In the genomic region with DNA sequence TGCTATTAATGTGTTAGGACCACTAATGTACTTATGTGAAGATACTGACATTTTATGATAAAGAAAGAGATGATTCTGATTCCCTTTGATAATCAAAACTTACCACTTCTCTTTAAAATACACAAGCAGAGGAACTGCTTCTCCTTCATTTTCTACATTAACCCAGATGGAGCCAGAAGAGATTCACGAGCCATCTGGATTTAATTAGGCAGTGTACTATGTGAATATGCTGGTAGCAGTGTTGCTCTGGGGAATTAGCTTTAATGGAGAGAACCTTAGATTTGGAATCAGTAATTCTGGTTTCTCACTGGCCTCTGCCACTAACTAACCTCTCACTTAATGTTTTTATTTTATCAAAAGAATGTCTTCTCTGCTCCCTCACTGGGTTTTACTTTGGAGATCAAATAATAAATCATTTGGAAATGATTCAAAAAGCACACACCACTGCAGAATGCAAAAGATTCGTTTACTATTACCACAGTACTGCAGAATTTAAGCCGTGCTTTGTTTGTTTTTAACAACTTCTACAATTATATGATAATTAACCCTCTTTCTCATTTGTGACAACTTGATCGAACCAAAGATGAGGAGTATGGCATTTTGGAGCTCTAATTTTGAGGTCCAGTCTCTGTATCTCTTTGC, we compare ENCODE assay signal across 15 cellular contexts.
DNase-seq lines count a peak whose midpoint lies in the region; ATAC-seq and TF ChIP-seq lines count a peak whose summit lies in the region.
"Had no signal": no experiment of that assay in that cellular context is flagged by ENCODE, and none has a peak within 500 bp of the region (broad histone marks: within the 10 kb centered on the region; RNA-seq: fewer than 3 reads in every experiment).

No MANE protein-coding gene starts in this region.

- H3K27ac ChIP-seq in SJSA1 (peak overlapping the region; percentile 30), fibroblast of lung (ENCODE audit: insufficient read depth, low read length) (peak overlapping the region; percentile 71), smooth muscle cell (ENCODE audit: low read depth) (peak overlapping the region; percentile 61)
- H3K27ac ChIP-seq: suprapubic skin had no signal

- H3K4me1 ChIP-seq in SJSA1 (replicated peaks) (peaks cover 22% of the 10 kb centered on the region), fibroblast of lung (ENCODE audit: control insufficient read depth, extremely low read depth, insufficient read depth, low read length) (peaks cover 2% of the 10 kb centered on the region), smooth muscle cell (ENCODE audit: low read depth) (peaks cover 6% of the 10 kb centered on the region)
- H3K4me1 ChIP-seq: suprapubic skin had no signal

- H3K4me2 ChIP-seq in fibroblast of lung (ENCODE audit: extremely low read depth, insufficient read depth, low read length) (peak overlapping the region; percentile 80), smooth muscle cell (peak overlapping the region; percentile 77)

- H3K4me3 ChIP-seq in SJSA1 (no peak overlapping the region), fibroblast of lung (replicated peaks in 1 of 4; ENCODE audit: control extremely low read depth in 1 of 4, insufficient read depth in 1 of 4, low read depth in 3 of 4, low read length in 4 of 4) (peak overlapping the region in 2 of 4 experiments; percentile 9 to 14), smooth muscle cell (no peak overlapping the region)
- H3K4me3 ChIP-seq: suprapubic skin had no signal

- H3K9me3 ChIP-seq in SJSA1 (replicated peaks), result no peaks in the 10 kb centered on the region
- no peaks in the 10 kb centered on the region for H3K9me3 ChIP-seq in fibroblast of lung (ENCODE audit: control insufficient read depth, insufficient read depth, low read depth, low read length)
- no peaks in the 10 kb centered on the region for H3K9me3 ChIP-seq in smooth muscle cell (replicated peaks; ENCODE audit: low read depth)
- H3K9me3 ChIP-seq: suprapubic skin had no signal

- 40% methylated on average over 4 of the region's 4 CpGs for WGBS in smooth muscle cell (ENCODE audit: low lambda C conversion rate)

- peaks cover 10% of the 10 kb centered on the region for H3F3A ChIP-seq in smooth muscle cell (ENCODE audit: low read depth)

- no peak overlapping the region for H2AFZ ChIP-seq in fibroblast of lung (ENCODE audit: low read length)
- peak overlapping the region; percentile 54 for H2AFZ ChIP-seq in smooth muscle cell (ENCODE audit: low read depth)

- H3K79me2 ChIP-seq in fibroblast of lung (ENCODE audit: control insufficient read depth, insufficient read depth, low read length) (no peaks in the 10 kb centered on the region), smooth muscle cell (ENCODE audit: low read depth) (no peaks in the 10 kb centered on the region)

- no peak for TF ChIP-seq CTCF in fibroblast of lung (conservative IDR thresholded peaks at IDR 0.05 in 1 of 2, IDR thresholded peaks at IDR 0.05 in 1 of 2; ENCODE audit: low read depth in 1 of 2, low read length in 2 of 2)
- TF ChIP-seq CTCF in smooth muscle cell (IDR thresholded peaks at IDR 0.05; ENCODE audit: borderline replicate concordance, insufficient read depth, poor library complexity, severe bottlenecking), result no peak

- DNase-seq in GM03348 (ENCODE audit: low spot score) (peak; percentile 36), SJSA1 (ENCODE audit: low read depth in 1 of 2, low spot score in 2 of 2) (peak in 1 of 2 experiments; percentile 76), fibroblast of lung (ENCODE audit: low read depth in 2 of 2) (peak; percentile 35 to 86), smooth muscle cell (lab: John Stamatoyannopoulos, UW; ENCODE audit: unreplicated experiment) (no peak), NCI-H226 (no peak), T-helper 2 cell (no peak), AG08396 (ENCODE audit: low spot score) (no peak)
- DNase-seq: activated CD4-positive, alpha-beta T cell treated with anti-CD3 and anti-CD28 coated beads, Interleukin-2, amount 50 U/mL, for 48 hours; activated gamma-delta T cell; central memory CD4-positive, alpha-beta T cell; Karpas-422; NCI-H2107 had no signal

- H4K20me1 ChIP-seq in fibroblast of lung (ENCODE audit: control insufficient read depth, extremely low read depth, insufficient read depth, low read length) (no peaks in the 10 kb centered on the region), smooth muscle cell (ENCODE audit: low read depth) (no peaks in the 10 kb centered on the region)

- no peak overlapping the region for H3K9ac ChIP-seq in fibroblast of lung (ENCODE audit: insufficient read depth, low read length)
- no peak overlapping the region for H3K9ac ChIP-seq in smooth muscle cell (ENCODE audit: low read depth)

- no peak for ATAC-seq in HG03565 (IDR thresholded peaks at IDR 0.05; ENCODE audit: unreplicated experiment)
- ATAC-seq: Panc1 had no signal

- H3K36me3 ChIP-seq in SJSA1, result no peaks in the 10 kb centered on the region
- H3K36me3 ChIP-seq in fibroblast of lung (ENCODE audit: control insufficient read depth, insufficient read depth, low read length), result no peaks in the 10 kb centered on the region
- H3K36me3 ChIP-seq in smooth muscle cell (ENCODE audit: low read depth), result no peaks in the 10 kb centered on the region
- H3K36me3 ChIP-seq: suprapubic skin had no signal

- no peaks in the 10 kb centered on the region for H3K27me3 ChIP-seq in SJSA1 (replicated peaks)
- H3K27me3 ChIP-seq in fibroblast of lung (ENCODE audit: control insufficient read depth, insufficient read depth, low read length), result no peaks in the 10 kb centered on the region
- H3K27me3 ChIP-seq in smooth muscle cell (ENCODE audit: low read depth), result no peaks in the 10 kb centered on the region
- H3K27me3 ChIP-seq: suprapubic skin had no signal

Comparison
In these comparisons a context has a peak if more than half of its experiments do, and no peak if none do; other contexts are left out.
1. DNase-seq: peak in GM03348 (single experiment) and fibroblast of lung (2 of 2); none in smooth muscle cell (single experiment), NCI-H226 (single experiment), T-helper 2 cell (0 of 5) and AG08396 (single experiment).
2. Peak in every context shown above with its lines, with median percentiles within 50 percentile points of each other: H3K27ac ChIP-seq.